In the genomic region with DNA sequence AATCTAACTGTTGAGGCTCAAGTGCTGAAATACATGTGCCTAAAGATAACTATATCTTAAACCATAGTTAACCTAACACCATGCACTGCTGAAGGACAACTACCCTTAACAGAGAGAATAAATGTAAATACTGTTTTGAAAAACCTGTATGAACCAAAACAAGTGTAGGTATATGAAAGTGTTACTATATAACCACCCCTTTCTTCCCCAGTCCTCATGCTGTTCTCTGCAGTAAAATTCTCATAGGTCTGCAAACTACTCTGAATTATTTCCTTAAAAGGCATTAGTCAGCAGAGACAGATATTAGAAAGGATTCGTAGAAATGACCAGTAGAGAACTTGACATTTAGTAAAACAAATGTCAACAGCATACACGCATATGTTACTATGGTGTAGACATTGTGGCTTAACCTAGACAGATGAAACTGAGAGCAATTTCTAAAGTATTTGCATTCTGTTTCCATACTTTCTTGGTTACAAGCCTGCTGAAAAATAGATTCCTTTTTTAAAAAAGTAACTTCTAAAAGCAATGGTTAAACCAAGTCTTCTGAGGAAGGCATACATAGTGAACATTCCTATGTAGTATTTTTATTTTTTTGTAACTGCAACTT, we compare ENCODE assay signal across 13 cellular contexts. TPM values are rescaled to one million over a fixed set of nuclear protein-coding genes. Genes with fewer than 3 reads are reported as not detected.
DNase-seq lines count a peak whose midpoint lies in the region; ATAC-seq and TF ChIP-seq lines count a peak whose summit lies in the region.
"Had no signal": no experiment of that assay in that cellular context is flagged by ENCODE, and none has a peak within 500 bp of the region (broad histone marks: within the 10 kb centered on the region; RNA-seq: fewer than 3 reads in every experiment).

No MANE protein-coding gene starts in this region.

- ATAC-seq in GM19455 (IDR thresholded peaks at IDR 0.05; ENCODE audit: unreplicated experiment) (peak; percentile 76), HG02938 (IDR thresholded peaks at IDR 0.05; ENCODE audit: unreplicated experiment) (peak; percentile 89)
- ATAC-seq: left lobe of liver, psoas muscle had no signal

- DNase-seq in GM10248 (ENCODE audit: extremely low spot score) (peak; percentile 17), inferior parietal cortex (ENCODE audit: extremely low spot score) (no peak), NCI-H510A treated with DMSO at 0.1 percent for 48 hours (lab: John Stamatoyannopoulos, UW) (no peak), GM19238 (ENCODE audit: insufficient read length, low spot score) (no peak)
- DNase-seq in activated CD4-positive, alpha-beta T cell treated with anti-CD3 and anti-CD28 coated beads, Interleukin-2, amount 50 U/mL, for 4 hours, result no peak
- DNase-seq: activated CD4-positive, alpha-beta T cell treated with anti-CD3 and anti-CD28 coated beads for 4 hours; aorta; NCI-H2081 treated with DMSO at 0.1 percent for 48 hours; psoas muscle had no signal

- CTCF ChIA-PET in GM10248 (lab: Yijun Ruan, JAX), result interaction anchor here (1.8 kb wide), 1 partner anchor 11 kb away, joined by 7 read pairs; no protein-coding TSS in a partner anchor

- no peaks in the 10 kb centered on the region for H3K27me3 ChIP-seq in HUES64 (ENCODE audit: insufficient read depth, low read length)

- H3K4me1 ChIP-seq in HUES64 (ENCODE audit: insufficient read depth, low read length), result peaks cover 45% of the 10 kb centered on the region
- H3K4me1 ChIP-seq: psoas muscle had no signal

- H3K9ac ChIP-seq in HUES64 (ENCODE audit: low read depth, low read length), result no peak overlapping the region

- POLR2A ChIA-PET in GM10248 (lab: Yijun Ruan, JAX), result no interaction called here

- TF ChIP-seq CTCF in GM10248 (IDR thresholded peaks at IDR 0.05; ENCODE audit: control extremely low read depth, extremely low read depth, low read depth, missing control alignments), result no peak

- H3K9me3 ChIP-seq in HUES64 (ENCODE audit: insufficient read depth, low read depth, low read length), result no peaks in the 10 kb centered on the region
- H3K9me3 ChIP-seq: psoas muscle had no signal

- 82% methylated on average over 1 of the region's 2 CpGs for WGBS in HUES64

- peaks cover 56% of the 10 kb centered on the region for H3K36me3 ChIP-seq in HUES64 (ENCODE audit: insufficient read depth, low read length)

- peak overlapping the region; percentile 23; the same call in 1 of the 2 replicates for H3K27ac ChIP-seq in HUES64 (ENCODE audit: low read depth, low read length)
- H3K27ac ChIP-seq: psoas muscle had no signal

- no peak overlapping the region for H3K4me3 ChIP-seq in HUES64 (ENCODE audit: low read length)
- H3K4me3 ChIP-seq: psoas muscle had no signal

RNA-seq across cellular contexts. Expression of a gene that starts 13.9 kb away (rescaled TPM):
- 231 TPM for polyA plus RNA-seq in HUES64 (2013, experiment 1 of 2)
- polyA plus RNA-seq in HUES64 (2013, experiment 2 of 2), result 258 TPM
